Comparison of ENCODE assay signal across 11 cellular contexts in the genomic region with DNA sequence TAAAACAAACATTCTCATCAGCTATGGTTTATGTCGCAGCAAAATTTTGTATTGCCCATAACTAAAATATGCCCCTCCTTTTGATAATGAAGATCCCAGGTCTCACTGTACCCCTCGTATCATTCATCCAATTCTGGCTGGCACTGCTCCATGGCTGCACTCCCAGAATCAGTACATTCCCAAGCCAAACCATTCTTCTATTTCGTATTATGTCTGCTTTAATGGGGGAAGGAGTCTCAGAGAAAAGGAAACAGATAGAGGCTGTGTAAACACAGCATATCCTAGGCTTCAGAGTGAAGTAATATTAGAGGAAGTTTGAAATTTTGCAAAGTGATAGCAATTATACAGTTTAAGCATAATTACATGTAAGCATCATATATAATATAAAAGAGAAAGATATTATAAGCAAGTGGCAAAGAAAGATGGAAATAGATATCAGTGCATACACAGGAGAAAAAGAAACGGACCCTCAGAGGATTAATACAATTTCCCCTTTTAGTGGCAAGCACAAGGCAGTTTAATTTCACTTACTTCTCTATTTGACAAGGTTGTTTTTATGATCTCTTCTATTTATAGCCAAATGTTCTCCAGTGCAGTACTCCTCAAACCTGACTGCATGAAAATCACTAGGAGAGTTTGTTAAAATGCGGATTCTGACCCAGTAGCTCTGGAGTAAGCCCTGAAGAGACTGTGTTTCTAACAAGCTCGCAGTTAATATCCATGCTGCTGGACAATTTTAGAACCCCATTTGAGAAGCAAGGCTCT. TPM values are rescaled to one million over a fixed set of nuclear protein-coding genes. Genes with fewer than 3 reads are reported as not detected.
A peak's percentile ranks its signal among the peaks of the same experiment; 100 is the strongest.
DNase-seq lines count a peak whose midpoint lies in the region; ATAC-seq and TF ChIP-seq lines count a peak whose summit lies in the region.
"Had no signal": no experiment of that assay in that cellular context is flagged by ENCODE, and none has a peak within 500 bp of the region (broad histone marks: within the 10 kb centered on the region; RNA-seq: fewer than 3 reads in every experiment).

No MANE protein-coding gene starts in this region.

- peak; percentile 59 for DNase-seq in CD1c-positive myeloid dendritic cell (ENCODE audit: extremely low spot score)
- peak; percentile 59 for DNase-seq in fibroblast of the aortic adventitia (ENCODE audit: low read depth)
- DNase-seq in osteoblast (ENCODE audit: insufficient read length, low spot score, missing footprints): peak; percentile 0
- no peak for DNase-seq in activated T-cell treated with anti-CD3 and anti-CD28 coated beads, Interleukin-2, amount 50 U/mL, for 72 hours
- no peak for DNase-seq in NK-92 (lab: John Stamatoyannopoulos, UW; ENCODE audit: unreplicated experiment)
- DNase-seq in NCI-H226: no peak
- DNase-seq: H7, NCI-H1694 had no signal

- peak overlapping the region; percentile 58 for H3K9ac ChIP-seq in OCI-LY3 (ENCODE audit: low read length)

- peaks cover 24% of the 10 kb centered on the region for H3K27me3 Mint-ChIP-seq in activated T-cell treated with anti-CD3 and anti-CD28 coated beads, Interleukin-2, amount 50 U/mL, for 72 hours (ENCODE audit: low read depth)

- H3K27me3 ChIP-seq in OCI-LY3 (ENCODE audit: low read depth, low read length) (no peaks in the 10 kb centered on the region), osteoblast (ENCODE audit: insufficient read depth, low read length) (no peaks in the 10 kb centered on the region)

- H3K27ac Mint-ChIP-seq in activated T-cell treated with anti-CD3 and anti-CD28 coated beads, Interleukin-2, amount 50 U/mL, for 72 hours: no peak overlapping the region
- H3K27ac Mint-ChIP-seq: activated naive CD8-positive, alpha-beta T cell had no signal

- H3K4me1 ChIP-seq in OCI-LY3 (ENCODE audit: low read length) (peaks cover 29% of the 10 kb centered on the region), osteoblast (ENCODE audit: insufficient read depth, low read length) (peaks cover 3% of the 10 kb centered on the region)

- no peaks in the 10 kb centered on the region for H3K36me3 ChIP-seq in OCI-LY3 (replicated peaks; ENCODE audit: low read depth, low read length)
- H3K36me3 ChIP-seq in osteoblast (ENCODE audit: insufficient read depth, low read length): no peaks in the 10 kb centered on the region

- H3K4me2 ChIP-seq in OCI-LY3 (ENCODE audit: low read length) (peak overlapping the region; percentile 90), osteoblast (ENCODE audit: insufficient read depth, low read length) (peak overlapping the region; percentile 59)

- H3K36me3 Mint-ChIP-seq in activated T-cell treated with anti-CD3 and anti-CD28 coated beads, Interleukin-2, amount 50 U/mL, for 72 hours (ENCODE audit: insufficient read depth in 2 of 2): no peaks in the 10 kb centered on the region
- H3K36me3 Mint-ChIP-seq: activated naive CD8-positive, alpha-beta T cell had no signal

- H4K20me1 ChIP-seq in OCI-LY3 (ENCODE audit: insufficient read depth, low read length) (no peaks in the 10 kb centered on the region), osteoblast (ENCODE audit: insufficient read depth, low read length) (no peaks in the 10 kb centered on the region)

- H3K9me3 ChIP-seq in OCI-LY3 (ENCODE audit: insufficient read depth, low read length) (no peaks in the 10 kb centered on the region), osteoblast (ENCODE audit: low read depth, low read length) (no peaks in the 10 kb centered on the region)

- H3K4me3 ChIP-seq in OCI-LY3 (ENCODE audit: low read length) (peak overlapping the region; percentile 66), fibroblast of the aortic adventitia (ENCODE audit: low read depth, low read length) (no peak overlapping the region), osteoblast (ENCODE audit: insufficient read depth, low read length) (no peak overlapping the region)

- ATAC-seq in HG03378 (IDR thresholded peaks at IDR 0.05; ENCODE audit: unreplicated experiment): no peak
- ATAC-seq in activated T-cell treated with anti-CD3 and anti-CD28 coated beads, Interleukin-2, amount 50 U/mL, for 72 hours (replicated peaks in 1 of 2): no peak

- peak overlapping the region; percentile 43 for H3K27ac ChIP-seq in OCI-LY3 (ENCODE audit: low read length)
- H3K27ac ChIP-seq in osteoblast (ENCODE audit: low read depth, low read length): no peak overlapping the region

- no peaks in the 10 kb centered on the region for H3K9me3 Mint-ChIP-seq in activated T-cell treated with anti-CD3 and anti-CD28 coated beads, Interleukin-2, amount 50 U/mL, for 72 hours

- H3K4me3 Mint-ChIP-seq in activated T-cell treated with anti-CD3 and anti-CD28 coated beads, Interleukin-2, amount 50 U/mL, for 72 hours: no peak overlapping the region
- H3K4me3 Mint-ChIP-seq: activated naive CD8-positive, alpha-beta T cell had no signal

- H3K4me1 Mint-ChIP-seq in activated T-cell treated with anti-CD3 and anti-CD28 coated beads, Interleukin-2, amount 50 U/mL, for 72 hours (ENCODE audit: low read depth): peaks cover 4% of the 10 kb centered on the region

- H2AFZ ChIP-seq in OCI-LY3 (ENCODE audit: low read depth, low read length) (peak overlapping the region; percentile 89), osteoblast (ENCODE audit: low read length) (peak overlapping the region; percentile 73)

- TF ChIP-seq CTCF in OCI-LY3 (IDR thresholded peaks at IDR 0.05; ENCODE audit: low read depth, low read length): no peak
- TF ChIP-seq CTCF in fibroblast of the aortic adventitia (IDR thresholded peaks at IDR 0.05; ENCODE audit: insufficient read depth, low read length): no peak
- no peak for TF ChIP-seq CTCF in osteoblast (IDR thresholded peaks at IDR 0.05; ENCODE audit: extremely low read depth, low read depth, low read length)

- H3K79me2 ChIP-seq in OCI-LY3 (ENCODE audit: low read length) (no peaks in the 10 kb centered on the region), osteoblast (ENCODE audit: insufficient read depth, low read length) (no peaks in the 10 kb centered on the region)

RNA-seq across cellular contexts. Expression of a gene that starts 56.5 kb away (rescaled TPM):
- 40.0 and 56.5 TPM in 2 replicates for total RNA-seq in fibroblast of the aortic adventitia (ENCODE audit: low replicate concordance)
- 79.6 and 82.9 TPM in 2 replicates for total RNA-seq in osteoblast
- 1 to 10 TPM; 1.7 to 2.4 TPM for total RNA-seq in activated T-cell treated with anti-CD3 and anti-CD28 coated beads, Interleukin-2, amount 50 U/mL, for 72 hours

Comparison
In these comparisons a context has a peak if more than half of its experiments do, and no peak if none do; other contexts are left out.
1. DNase-seq: peak in CD1c-positive myeloid dendritic cell (single experiment), fibroblast of the aortic adventitia (single experiment) and osteoblast (single experiment); none in activated T-cell treated with anti-CD3 and anti-CD28 coated beads, Interleukin-2, amount 50 U/mL, for 72 hours (0 of 2), NK-92 (single experiment) and NCI-H226 (single experiment).
2. RNA of a gene that starts 56.5 kb away (total RNA-seq): 79.6 to 82.9 TPM in osteoblast and 40.0 to 56.5 TPM in fibroblast of the aortic adventitia; 1.7 to 2.4 TPM in activated T-cell treated with anti-CD3 and anti-CD28 coated beads, Interleukin-2, amount 50 U/mL, for 72 hours; every median in the first group is over 10 times any median in the second.